In genomic region chr2:219541611-219542180, GRCh38 we compare ENCODE assay signal across 8 cellular contexts. TPM values are rescaled to one million over a fixed set of nuclear protein-coding genes. Genes with fewer than 3 reads are reported as not detected.
DNase-seq lines count a peak whose midpoint lies in the region; ATAC-seq, FAIRE-seq and TF ChIP-seq lines count a peak whose summit lies in the region.

No MANE protein-coding gene starts in this region.

- H3K27me3 ChIP-seq in HepG2 (ENCODE audit: control insufficient read depth in 1 of 2, insufficient read depth in 2 of 2, low read length in 2 of 2), result peaks cover 0 to 3% of the 10 kb centered on the region in 2 experiments; a peak in 3 of 5 replicates

- H3K9me3 ChIP-seq in HepG2 (ENCODE audit: low read length), result no peaks in the 10 kb centered on the region

- peaks cover 63% of the 10 kb centered on the region for H3K4me1 ChIP-seq in HepG2 (ENCODE audit: insufficient read depth, low read length)

- H3K4me2 ChIP-seq in HepG2 (ENCODE audit: low read depth, low read length), result peak overlapping the region; percentile 90

- WGBS in HepG2 (ENCODE audit: low lambda C conversion rate), result 38% methylated on average over 36 of the region's 48 CpGs

- POLR2A ChIA-PET in AG04449 (lab: Yijun Ruan, JAX) (interaction anchor here (0.6 to 1.1 kb wide), 3 partner anchors 56 to 147 kb away, joined by 3 to 5 read pairs (median 4); partner anchors contain the start of gene STK11IP), HepG2 (lab: Yijun Ruan, JAX) (interaction anchor here (0.6 to 3.9 kb wide), 3 partner anchors 19 to 56 kb away, joined by 3 to 44 read pairs (median 5); partner anchors contain the start of genes OBSL1 and STK11IP)

- TF ChIP-seq RAD21 in HepG2 (CRISPR knock-in tag; IDR thresholded peaks at IDR 0.05), result peak; percentile 99

- peak; percentile 63 for ATAC-seq in GM18868 (IDR thresholded peaks at IDR 0.05; ENCODE audit: unreplicated experiment)
- ATAC-seq in HG03108 (IDR thresholded peaks at IDR 0.05; ENCODE audit: unreplicated experiment), result peak; percentile 47
- ATAC-seq in HepG2, result peak; percentile 23

- peaks cover 50% of the 10 kb centered on the region for H4K20me1 ChIP-seq in HepG2 (ENCODE audit: insufficient read depth, low read length)

- CTCF ChIA-PET in AG04449 (lab: Yijun Ruan, JAX), result interaction anchor here (0.6 to 10.5 kb wide), 52 partner anchors 8 to 195 kb away, joined by 3 to 206 read pairs (median 4); partner anchors contain the start of genes GMPPA and STK11IP
- CTCF ChIA-PET in HepG2 (lab: Yijun Ruan, JAX; ENCODE audit: low intra/inter-chr PET ratio, low total read pairs), result interaction anchor here (0.8 to 5.3 kb wide), 11 partner anchors 9 to 148 kb away, joined by 3 to 127 read pairs (median 8); partner anchors contain the start of gene STK11IP

- no peak for TF ChIP-seq POLR2A in HepG2 (IDR thresholded peaks at IDR 0.05; ENCODE audit: insufficient read depth in 1 of 2, low read depth in 2 of 2, low read length in 2 of 2)

- H3K36me3 ChIP-seq in HepG2 (replicated peaks in 1 of 2; ENCODE audit: control insufficient read depth in 1 of 2, insufficient read depth in 2 of 2, low read length in 2 of 2), result peaks cover 15 to 27% of the 10 kb centered on the region in 2 experiments

- TF ChIP-seq CTCF in AG04449 (IDR thresholded peaks at IDR 0.05; ENCODE audit: insufficient read depth, low read length, missing control alignments) (peak; percentile 86), choroid plexus epithelial cell (conservative IDR thresholded peaks at IDR 0.05; ENCODE audit: low read depth, low read length) (peak; percentile 88), HepG2 (CRISPR knock-in tag; IDR thresholded peaks at IDR 0.05) (peak; percentile 99)

- no peak for DNase-seq in AG04449 (ENCODE audit: low read depth, low spot score)
- peak; percentile 72 for DNase-seq in NCI-H2196 treated with DMSO at 0.1 percent for 48 hours (lab: John Stamatoyannopoulos, UW; ENCODE audit: unreplicated experiment)
- DNase-seq in activated CD4-positive, alpha-beta T cell treated with anti-CD3 and anti-CD28 coated beads for 24 hours (ENCODE audit: low read depth in 2 of 2), result peak; percentile 80 to 83
- peak; percentile 75 for DNase-seq in choroid plexus epithelial cell (ENCODE audit: low read depth)
- DNase-seq in HepG2 (ENCODE audit: low spot score), result peak; percentile 82
- peak; percentile 71 to 79 (median 77) for DNase-seq in stimulated activated CD4-positive, alpha-beta T cell treated with anti-CD3 and anti-CD28 coated beads, TNF-alpha, amount 100 ng/mL, for 4 hours (ENCODE audit: low read depth in 3 of 3)

- H3K4me3 ChIP-seq in AG04449 (ENCODE audit: low read depth, low read length) (peak overlapping the region; percentile 80), choroid plexus epithelial cell (ENCODE audit: low read depth, low read length) (peak overlapping the region; percentile 50), HepG2 (replicated peaks in 1 of 3; ENCODE audit: insufficient read depth in 1 of 3, low read depth in 2 of 3, low read length in 3 of 3) (peak overlapping the region; percentile 87 to 90 (median 89); a peak in 5 of 6 replicates)

- TF ChIP-seq EP300 in HepG2 (IDR thresholded peaks at IDR 0.05; ENCODE audit: low read depth in 2 of 2, low read length in 2 of 2) (0 out of 4 replicates have a peak, but pooled peaks of 1 of the 2 experiments have one; percentile 48), HepG2 (CRISPR knock-in tag; IDR thresholded peaks at IDR 0.05; ENCODE audit: borderline replicate concordance) (no peak)

- H2AFZ ChIP-seq in HepG2 (ENCODE audit: low read length), result no peak overlapping the region

- in situ Hi-C loops in HepG2 (cut with HindIII; ENCODE audit: extremely low pct_ligation_motif_present, low pct_unique_long_range_greater_than_20kb), result loop anchor here (5.0 kb wide), 1 partner anchor 101 kb away; no protein-coding TSS in a partner anchor

- no peak overlapping the region for H3K27ac ChIP-seq in HepG2 (ENCODE audit: extremely low read length, insufficient read depth, low read length)

- no TSS peak for BruUV-seq in HepG2 (replicated peaks; lab: Mats Ljungman, UMichigan)

- peak; percentile 72 for FAIRE-seq in HepG2 (lab: Jason Lieb, UNC)

- intact Hi-C loops in HepG2 (cut with micrococcal nuclease; ENCODE audit: unreplicated experiment), result loop anchor here (1.0 to 2.0 kb wide), 3 partner anchors 19 to 148 kb away; no protein-coding TSS in a partner anchor

- H3K9ac ChIP-seq in HepG2 (ENCODE audit: insufficient read depth, low read depth, low read length), result peak overlapping the region; percentile 84; the same call in 1 of the 2 replicates

- H3K79me2 ChIP-seq in HepG2 (ENCODE audit: insufficient read depth, low read length), result peaks cover 32% of the 10 kb centered on the region

RNA-seq across cellular contexts. Expression of gene CHPF, which starts 1.9 kb away (rescaled TPM):
- total RNA-seq in HepG2 (2016; rRNA removed; fragmentation: Illumina TruSeq; extraction: Trizol), result 34.7 and 79.6 TPM in 2 replicates
- 21.6 and 22.1 TPM in 2 replicates for total RNA-seq in HepG2 (2016; cell fraction: cytosol; rRNA removed; fragmentation: Illumina TruSeq; extraction: Trizol; ENCODE audit: low read depth)
- total RNA-seq in HepG2 (2016; cell fraction: insoluble cytoplasmic fraction; rRNA removed; fragmentation: Illumina TruSeq; extraction: Trizol), result 36.0 and 80.8 TPM in 2 replicates
- total RNA-seq in HepG2 (2016; cell fraction: membrane; rRNA removed; fragmentation: Illumina TruSeq; extraction: Trizol), result 42.0 and 50.0 TPM in 2 replicates
- 65.5 and 76.8 TPM in 2 replicates for total RNA-seq in HepG2 (2016; cell fraction: nucleus; rRNA removed; fragmentation: Illumina TruSeq; extraction: Trizol)
- 111 and 171 TPM in 2 replicates for polyA plus RNA-seq in HepG2 (2011; rRNA removed)
- 120 and 244 TPM in 2 replicates for polyA plus RNA-seq in HepG2 (2011; cell fraction: cytosol; rRNA removed)
- polyA plus RNA-seq in HepG2 (2011; cell fraction: nucleus; rRNA removed), result 203 and 211 TPM in 2 replicates
- 115 and 161 TPM in 2 replicates for polyA plus RNA-seq in HepG2 (2012)
- polyA plus RNA-seq in HepG2 (2016; cell fraction: cytosol; fragmentation: Illumina TruSeq; extraction: Trizol; ENCODE audit: low read depth), result 21.7 and 22.6 TPM in 2 replicates
- 45.9 and 55.3 TPM in 2 replicates for polyA plus RNA-seq in HepG2 (2016; cell fraction: insoluble cytoplasmic fraction; fragmentation: Illumina TruSeq; extraction: Trizol; ENCODE audit: low read depth)
- polyA plus RNA-seq in HepG2 (2016; cell fraction: membrane; fragmentation: Illumina TruSeq; extraction: Trizol; ENCODE audit: low read depth), result 40.5 and 41.4 TPM in 2 replicates
- polyA plus RNA-seq in HepG2 (2016; cell fraction: nucleus; fragmentation: Illumina TruSeq; extraction: Trizol; ENCODE audit: insufficient read depth, low read depth), result 139 and 143 TPM in 2 replicates
- 12.1 and 292 TPM in 2 replicates for polyA minus RNA-seq in HepG2 (2011; rRNA and poly(A)+ RNA removed; ENCODE audit: low replicate concordance)
- polyA minus RNA-seq in HepG2 (2011; cell fraction: cytosol; rRNA and poly(A)+ RNA removed), result 137 and 143 TPM in 2 replicates
- 45.4 and 47.0 TPM in 2 replicates for polyA minus RNA-seq in HepG2 (2011; cell fraction: nucleus; rRNA and poly(A)+ RNA removed)

RNA-seq across cellular contexts. Expression of gene TMEM198, which starts 2.1 kb away (rescaled TPM):
- total RNA-seq in HepG2 (2016; rRNA removed; fragmentation: Illumina TruSeq; extraction: Trizol), result 11.6 and 17.3 TPM in 2 replicates
- 12.3 and 16.3 TPM in 2 replicates for total RNA-seq in HepG2 (2016; cell fraction: cytosol; rRNA removed; fragmentation: Illumina TruSeq; extraction: Trizol; ENCODE audit: low read depth)
- total RNA-seq in HepG2 (2016; cell fraction: insoluble cytoplasmic fraction; rRNA removed; fragmentation: Illumina TruSeq; extraction: Trizol), result 10.7 and 17.8 TPM in 2 replicates
- total RNA-seq in HepG2 (2016; cell fraction: membrane; rRNA removed; fragmentation: Illumina TruSeq; extraction: Trizol), result 26.8 and 32.4 TPM in 2 replicates
- 9.3 and 11.7 TPM in 2 replicates for total RNA-seq in HepG2 (2016; cell fraction: nucleus; rRNA removed; fragmentation: Illumina TruSeq; extraction: Trizol)
- 23.5 and 40.8 TPM in 2 replicates for polyA plus RNA-seq in HepG2 (2011; rRNA removed)
- polyA plus RNA-seq in HepG2 (2011; cell fraction: cytosol; rRNA removed), result 43.6 and 52.1 TPM in 2 replicates
- polyA plus RNA-seq in HepG2 (2011; cell fraction: nucleus; rRNA removed), result 61.3 and 68.7 TPM in 2 replicates
- polyA plus RNA-seq in HepG2 (2012), result 41.3 and 49.8 TPM in 2 replicates
- polyA plus RNA-seq in HepG2 (2016; cell fraction: cytosol; fragmentation: Illumina TruSeq; extraction: Trizol; ENCODE audit: low read depth), result 16.5 and 21.1 TPM in 2 replicates
- polyA plus RNA-seq in HepG2 (2016; cell fraction: insoluble cytoplasmic fraction; fragmentation: Illumina TruSeq; extraction: Trizol; ENCODE audit: low read depth), result 12.8 and 14.5 TPM in 2 replicates
- 27.9 and 28.1 TPM in 2 replicates for polyA plus RNA-seq in HepG2 (2016; cell fraction: membrane; fragmentation: Illumina TruSeq; extraction: Trizol; ENCODE audit: low read depth)
- 17.1 and 19.3 TPM in 2 replicates for polyA plus RNA-seq in HepG2 (2016; cell fraction: nucleus; fragmentation: Illumina TruSeq; extraction: Trizol; ENCODE audit: insufficient read depth, low read depth)
- 2.1 and 67.2 TPM in 2 replicates for polyA minus RNA-seq in HepG2 (2011; rRNA and poly(A)+ RNA removed; ENCODE audit: low replicate concordance)
- polyA minus RNA-seq in HepG2 (2011; cell fraction: cytosol; rRNA and poly(A)+ RNA removed), result 26.3 and 28.6 TPM in 2 replicates
- 12.9 and 13.6 TPM in 2 replicates for polyA minus RNA-seq in HepG2 (2011; cell fraction: nucleus; rRNA and poly(A)+ RNA removed)

RNA-seq across cellular contexts. Expression of gene ASIC4, which starts 27.4 kb away (rescaled TPM):
- total RNA-seq in HepG2 (2016; rRNA removed; fragmentation: Illumina TruSeq; extraction: Trizol), result not detected in 2 replicates
- total RNA-seq in HepG2 (2016; cell fraction: cytosol; rRNA removed; fragmentation: Illumina TruSeq; extraction: Trizol; ENCODE audit: low read depth), result not detected in 2 replicates
- total RNA-seq in HepG2 (2016; cell fraction: insoluble cytoplasmic fraction; rRNA removed; fragmentation: Illumina TruSeq; extraction: Trizol), result not detected in 2 replicates
- not detected in 2 replicates for total RNA-seq in HepG2 (2016; cell fraction: membrane; rRNA removed; fragmentation: Illumina TruSeq; extraction: Trizol)
- not detected in 2 replicates for total RNA-seq in HepG2 (2016; cell fraction: nucleus; rRNA removed; fragmentation: Illumina TruSeq; extraction: Trizol)
- 0.03 TPM in 2 replicates for polyA plus RNA-seq in HepG2 (2011; rRNA removed)
- polyA plus RNA-seq in HepG2 (2011; cell fraction: cytosol; rRNA removed), result 0.01 TPM in 1 of 2 replicates, not detected in the other
- 0.23 and 0.24 TPM in 2 replicates for polyA plus RNA-seq in HepG2 (2011; cell fraction: nucleus; rRNA removed)
- not detected in 2 replicates for polyA plus RNA-seq in HepG2 (2012)
- polyA plus RNA-seq in HepG2 (2016; cell fraction: cytosol; fragmentation: Illumina TruSeq; extraction: Trizol; ENCODE audit: low read depth), result not detected in 2 replicates
- polyA plus RNA-seq in HepG2 (2016; cell fraction: insoluble cytoplasmic fraction; fragmentation: Illumina TruSeq; extraction: Trizol; ENCODE audit: low read depth), result not detected in 2 replicates
- not detected in 2 replicates for polyA plus RNA-seq in HepG2 (2016; cell fraction: membrane; fragmentation: Illumina TruSeq; extraction: Trizol; ENCODE audit: low read depth)
- 0.16 TPM in 1 of 2 replicates, not detected in the other for polyA plus RNA-seq in HepG2 (2016; cell fraction: nucleus; fragmentation: Illumina TruSeq; extraction: Trizol; ENCODE audit: insufficient read depth, low read depth)
- polyA minus RNA-seq in HepG2 (2011; rRNA and poly(A)+ RNA removed; ENCODE audit: low replicate concordance), result 0.06 and 0.07 TPM in 2 replicates
- not detected in 2 replicates for polyA minus RNA-seq in HepG2 (2011; cell fraction: cytosol; rRNA and poly(A)+ RNA removed)
- 0.12 and 0.26 TPM in 2 replicates for polyA minus RNA-seq in HepG2 (2011; cell fraction: nucleus; rRNA and poly(A)+ RNA removed)

RNA-seq across cellular contexts. Expression of gene OBSL1, which starts 29.6 kb away (rescaled TPM):
- 65.4 and 86.7 TPM in 2 replicates for total RNA-seq in HepG2 (2016; rRNA removed; fragmentation: Illumina TruSeq; extraction: Trizol)
- 17.5 and 19.8 TPM in 2 replicates for total RNA-seq in HepG2 (2016; cell fraction: cytosol; rRNA removed; fragmentation: Illumina TruSeq; extraction: Trizol; ENCODE audit: low read depth)
- total RNA-seq in HepG2 (2016; cell fraction: insoluble cytoplasmic fraction; rRNA removed; fragmentation: Illumina TruSeq; extraction: Trizol), result 54.2 and 89.3 TPM in 2 replicates
- 30.2 and 34.7 TPM in 2 replicates for total RNA-seq in HepG2 (2016; cell fraction: membrane; rRNA removed; fragmentation: Illumina TruSeq; extraction: Trizol)
- 65.9 and 71.3 TPM in 2 replicates for total RNA-seq in HepG2 (2016; cell fraction: nucleus; rRNA removed; fragmentation: Illumina TruSeq; extraction: Trizol)
- 218 and 229 TPM in 2 replicates for polyA plus RNA-seq in HepG2 (2011; rRNA removed)
- polyA plus RNA-seq in HepG2 (2011; cell fraction: cytosol; rRNA removed), result 176 and 256 TPM in 2 replicates
- polyA plus RNA-seq in HepG2 (2011; cell fraction: nucleus; rRNA removed), result 886 and 1,174 TPM in 2 replicates
- polyA plus RNA-seq in HepG2 (2012), result 161 and 176 TPM in 2 replicates
- polyA plus RNA-seq in HepG2 (2016; cell fraction: cytosol; fragmentation: Illumina TruSeq; extraction: Trizol; ENCODE audit: low read depth), result 10.0 and 11.3 TPM in 2 replicates
- 66.1 and 91.2 TPM in 2 replicates for polyA plus RNA-seq in HepG2 (2016; cell fraction: insoluble cytoplasmic fraction; fragmentation: Illumina TruSeq; extraction: Trizol; ENCODE audit: low read depth)
- 22.2 and 25.7 TPM in 2 replicates for polyA plus RNA-seq in HepG2 (2016; cell fraction: membrane; fragmentation: Illumina TruSeq; extraction: Trizol; ENCODE audit: low read depth)
- 147 and 161 TPM in 2 replicates for polyA plus RNA-seq in HepG2 (2016; cell fraction: nucleus; fragmentation: Illumina TruSeq; extraction: Trizol; ENCODE audit: insufficient read depth, low read depth)
- polyA minus RNA-seq in HepG2 (2011; rRNA and poly(A)+ RNA removed; ENCODE audit: low replicate concordance), result 27.0 and 477 TPM in 2 replicates
- 210 and 260 TPM in 2 replicates for polyA minus RNA-seq in HepG2 (2011; cell fraction: cytosol; rRNA and poly(A)+ RNA removed)
- polyA minus RNA-seq in HepG2 (2011; cell fraction: nucleus; rRNA and poly(A)+ RNA removed), result 189 and 199 TPM in 2 replicates

RNA-seq across cellular contexts. Expression of gene INHA, which starts 30.4 kb away (rescaled TPM):
- 1.9 and 4.1 TPM in 2 replicates for total RNA-seq in HepG2 (2016; rRNA removed; fragmentation: Illumina TruSeq; extraction: Trizol)
- 3.4 and 4.1 TPM in 2 replicates for total RNA-seq in HepG2 (2016; cell fraction: cytosol; rRNA removed; fragmentation: Illumina TruSeq; extraction: Trizol; ENCODE audit: low read depth)
- total RNA-seq in HepG2 (2016; cell fraction: insoluble cytoplasmic fraction; rRNA removed; fragmentation: Illumina TruSeq; extraction: Trizol), result 2.5 and 3.2 TPM in 2 replicates
- total RNA-seq in HepG2 (2016; cell fraction: membrane; rRNA removed; fragmentation: Illumina TruSeq; extraction: Trizol), result 3.4 and 5.3 TPM in 2 replicates
- total RNA-seq in HepG2 (2016; cell fraction: nucleus; rRNA removed; fragmentation: Illumina TruSeq; extraction: Trizol), result 2.0 and 3.3 TPM in 2 replicates
- polyA plus RNA-seq in HepG2 (2011; rRNA removed), result 15.2 and 23.1 TPM in 2 replicates
- polyA plus RNA-seq in HepG2 (2011; cell fraction: cytosol; rRNA removed), result 13.0 and 22.2 TPM in 2 replicates
- 28.4 and 35.0 TPM in 2 replicates for polyA plus RNA-seq in HepG2 (2011; cell fraction: nucleus; rRNA removed)
- 11.4 and 17.5 TPM in 2 replicates for polyA plus RNA-seq in HepG2 (2012)
- polyA plus RNA-seq in HepG2 (2016; cell fraction: cytosol; fragmentation: Illumina TruSeq; extraction: Trizol; ENCODE audit: low read depth), result 3.1 and 3.7 TPM in 2 replicates
- polyA plus RNA-seq in HepG2 (2016; cell fraction: insoluble cytoplasmic fraction; fragmentation: Illumina TruSeq; extraction: Trizol; ENCODE audit: low read depth), result 2.1 TPM in 2 replicates
- polyA plus RNA-seq in HepG2 (2016; cell fraction: membrane; fragmentation: Illumina TruSeq; extraction: Trizol; ENCODE audit: low read depth), result 3.5 and 4.5 TPM in 2 replicates
- polyA plus RNA-seq in HepG2 (2016; cell fraction: nucleus; fragmentation: Illumina TruSeq; extraction: Trizol; ENCODE audit: insufficient read depth, low read depth), result 3.6 and 4.6 TPM in 2 replicates
- polyA minus RNA-seq in HepG2 (2011; rRNA and poly(A)+ RNA removed; ENCODE audit: low replicate concordance), result 1.0 and 25.1 TPM in 2 replicates
- polyA minus RNA-seq in HepG2 (2011; cell fraction: cytosol; rRNA and poly(A)+ RNA removed), result 5.1 and 5.8 TPM in 2 replicates
- polyA minus RNA-seq in HepG2 (2011; cell fraction: nucleus; rRNA and poly(A)+ RNA removed), result 2.3 and 2.6 TPM in 2 replicates
